8 cellular contexts compared by ENCODE assay signal in genomic region chr3:172622916-172623700, GRCh38.
A peak's percentile ranks its signal among the peaks of the same experiment; 100 is the strongest.
DNase-seq lines count a peak whose midpoint lies in the region; ATAC-seq lines count a peak whose summit lies in the region.

No MANE protein-coding gene starts in this region.

- peak; percentile 18 to 22 for DNase-seq in activated CD4-positive, alpha-beta T cell treated with anti-CD3 and anti-CD28 coated beads for 24 hours (ENCODE audit: low read depth in 2 of 2)
- DNase-seq in activated CD4-positive, alpha-beta T cell treated with anti-CD3 and anti-CD28 coated beads for 1 hour = no peak
- DNase-seq in NCI-H146 (lab: John Stamatoyannopoulos, UW) (peak; percentile 68), fibroblast of peridontal ligament (ENCODE audit: extremely low read depth) (peak; percentile 52), pulmonary artery endothelial cell (ENCODE audit: low read depth, low spot score) (peak; percentile 45), MV-4-11 (lab: John Stamatoyannopoulos, UW) (no peak)
- DNase-seq in activated CD4-positive, alpha-beta memory T cell treated with anti-CD3 and anti-CD28 coated beads for 36 hours = peak; percentile 44

- no peak overlapping the region for H3K27ac Mint-ChIP-seq in activated CD4-positive, alpha-beta memory T cell treated with anti-CD3 and anti-CD28 coated beads for 36 hours

- H3K27me3 Mint-ChIP-seq in activated CD4-positive, alpha-beta memory T cell treated with anti-CD3 and anti-CD28 coated beads for 36 hours = no peaks in the 10 kb centered on the region

- intact Hi-C loops in activated CD4-positive, alpha-beta memory T cell treated with anti-CD3 and anti-CD28 coated beads for 36 hours (cut with micrococcal nuclease) = loop anchor here (1.0 to 2.0 kb wide), 2 partner anchors 44 to 133 kb away; no protein-coding TSS in a partner anchor

- H3K4me3 Mint-ChIP-seq in activated CD4-positive, alpha-beta memory T cell treated with anti-CD3 and anti-CD28 coated beads for 36 hours = no peak overlapping the region

- CTCF ChIA-PET in activated CD4-positive, alpha-beta memory T cell treated with anti-CD3 and anti-CD28 coated beads for 36 hours (lab: Charles Lee) = interaction anchor here (0.6 to 2.2 kb wide), 15 partner anchors 9 to 175 kb away, joined by 3 to 14 read pairs (median 4); partner anchors contain the start of genes GHSR and NCEH1

- no peaks in the 10 kb centered on the region for H3K36me3 Mint-ChIP-seq in activated CD4-positive, alpha-beta memory T cell treated with anti-CD3 and anti-CD28 coated beads for 36 hours

- no peak for ATAC-seq in HG03039 (IDR thresholded peaks at IDR 0.05; ENCODE audit: unreplicated experiment)

- peaks cover 5% of the 10 kb centered on the region for H3K9me3 Mint-ChIP-seq in activated CD4-positive, alpha-beta memory T cell treated with anti-CD3 and anti-CD28 coated beads for 36 hours

- peaks cover 9% of the 10 kb centered on the region for H3K4me1 Mint-ChIP-seq in activated CD4-positive, alpha-beta memory T cell treated with anti-CD3 and anti-CD28 coated beads for 36 hours (ENCODE audit: low read depth)

- POLR2A ChIA-PET in activated CD4-positive, alpha-beta memory T cell treated with anti-CD3 and anti-CD28 coated beads for 36 hours (lab: Charles Lee) = no interaction called here

Comparison
In these comparisons a context has a peak if more than half of its experiments do, and no peak if none do; other contexts are left out.
1. DNase-seq: peak in activated CD4-positive, alpha-beta T cell treated with anti-CD3 and anti-CD28 coated beads for 24 hours (2 of 2), NCI-H146 (single experiment), activated CD4-positive, alpha-beta memory T cell treated with anti-CD3 and anti-CD28 coated beads for 36 hours (single experiment), fibroblast of peridontal ligament (single experiment) and pulmonary artery endothelial cell (single experiment); none in activated CD4-positive, alpha-beta T cell treated with anti-CD3 and anti-CD28 coated beads for 1 hour (single experiment) and MV-4-11 (single experiment).